Comparison of ENCODE assay signal across 12 cellular contexts in genomic region chr15:93049233-93049632, GRCh38. TPM values are rescaled to one million over a fixed set of nuclear protein-coding genes. Genes with fewer than 3 reads are reported as not detected.
DNase-seq lines count a peak whose midpoint lies in the region; ATAC-seq and TF ChIP-seq lines count a peak whose summit lies in the region.
"Had no signal": no experiment of that assay in that cellular context is flagged by ENCODE, and none has a peak within 500 bp of the region (broad histone marks: within the 10 kb centered on the region; RNA-seq: fewer than 3 reads in every experiment).

No MANE protein-coding gene starts in this region.

- peak overlapping the region in 7 of 11 experiments; percentile 10 to 58 (median 27); a peak in 8 of 22 replicates for H3K9ac ChIP-seq in BLaER1 treated with 17β-estradiol and CSF1 and Interleukin-3, amounts not matched to agents 10 nM and 100 nM
- H3K9ac ChIP-seq in rectal smooth muscle tissue (ENCODE audit: low read length) = no peak overlapping the region

- no peak overlapping the region for H3K4me3 ChIP-seq in BLaER1 treated with 17β-estradiol and CSF1 and Interleukin-3, amounts not matched to agents 10 nM and 100 nM
- H3K4me3 ChIP-seq in SJSA1 = no peak overlapping the region
- H3K4me3 ChIP-seq in rectal smooth muscle tissue (ENCODE audit: low read length) = no peak overlapping the region
- H3K4me3 ChIP-seq: A549 had no signal

- H3K4me1 ChIP-seq in BLaER1 treated with 17β-estradiol and CSF1 and Interleukin-3, amounts not matched to agents 10 nM and 100 nM = peaks cover 18 to 92% (median 65%) of the 10 kb centered on the region in 10 experiments
- H3K4me1 ChIP-seq in SJSA1 (replicated peaks) (peaks cover 30% of the 10 kb centered on the region), rectal smooth muscle tissue (ENCODE audit: control insufficient read depth, insufficient read depth, low read length) (peaks cover 22% of the 10 kb centered on the region)
- H3K4me1 ChIP-seq: A549 had no signal

- H3K4me3 Mint-ChIP-seq in glutamatergic neuron (ENCODE audit: unreplicated experiment) = no peak overlapping the region
- H3K4me3 Mint-ChIP-seq in stimulated activated memory B cell treated with anti-CD40 and anti-IgM and Interleukin-4, amounts not matched to agents 10 μg/mL and 1 μg/mL and 100 μg/mL, for 72 hours = no peak overlapping the region

- peaks cover 0 to 12% (median 8%) of the 10 kb centered on the region in 11 experiments; a peak in 12 of 22 replicates for H3K9me3 ChIP-seq in BLaER1 treated with 17β-estradiol and CSF1 and Interleukin-3, amounts not matched to agents 10 nM and 100 nM (replicated peaks in 1 of 11)
- H3K9me3 ChIP-seq in SJSA1 (replicated peaks) = peaks cover 10% of the 10 kb centered on the region

- no peak for ATAC-seq in GM19324 (IDR thresholded peaks at IDR 0.05; ENCODE audit: low FRiP score, unreplicated experiment)
- ATAC-seq in stimulated activated memory B cell treated with anti-CD40 and anti-IgM and Interleukin-4, amounts not matched to agents 10 μg/mL and 1 μg/mL and 100 μg/mL, for 72 hours = no peak
- ATAC-seq: Right ventricle myocardium inferior had no signal

- H3K27me3 Mint-ChIP-seq in glutamatergic neuron (ENCODE audit: unreplicated experiment) = peaks cover 16% of the 10 kb centered on the region
- H3K27me3 Mint-ChIP-seq in stimulated activated memory B cell treated with anti-CD40 and anti-IgM and Interleukin-4, amounts not matched to agents 10 μg/mL and 1 μg/mL and 100 μg/mL, for 72 hours = peaks cover 57% of the 10 kb centered on the region

- peaks cover 0 to 86% (median 47%) of the 10 kb centered on the region in 11 experiments; a peak in 14 of 22 replicates for H3K36me3 ChIP-seq in BLaER1 treated with 17β-estradiol and CSF1 and Interleukin-3, amounts not matched to agents 10 nM and 100 nM
- peaks cover 41% of the 10 kb centered on the region for H3K36me3 ChIP-seq in SJSA1
- H3K36me3 ChIP-seq in rectal smooth muscle tissue (ENCODE audit: control insufficient read depth, insufficient read depth, low read length) = peaks cover 32% of the 10 kb centered on the region

- no peak for DNase-seq in SJSA1 (ENCODE audit: low read depth in 1 of 2, low spot score in 2 of 2)
- DNase-seq in glutamatergic neuron = no peak
- DNase-seq in DMS114 treated with DMSO at 0.1 percent for 48 hours (lab: John Stamatoyannopoulos, UW; ENCODE audit: unreplicated experiment) = no peak
- DNase-seq: GOT3, MM.1S had no signal

- H3K27me3 ChIP-seq in BLaER1 treated with 17β-estradiol and CSF1 and Interleukin-3, amounts not matched to agents 10 nM and 100 nM = 0 out of 22 replicates have a peak, but pooled peaks cover 0 to 4% (median 0%) of the 10 kb centered on the region in 11 experiments
- no peaks in the 10 kb centered on the region for H3K27me3 ChIP-seq in SJSA1 (replicated peaks)
- H3K27me3 ChIP-seq in rectal smooth muscle tissue (ENCODE audit: control insufficient read depth, insufficient read depth, low read length) = no peaks in the 10 kb centered on the region

- H3K4me1 Mint-ChIP-seq in glutamatergic neuron (ENCODE audit: low read depth, unreplicated experiment) = peaks cover 9% of the 10 kb centered on the region
- peaks cover 10% of the 10 kb centered on the region for H3K4me1 Mint-ChIP-seq in stimulated activated memory B cell treated with anti-CD40 and anti-IgM and Interleukin-4, amounts not matched to agents 10 μg/mL and 1 μg/mL and 100 μg/mL, for 72 hours

- no peak for TF ChIP-seq CTCF in glutamatergic neuron (IDR thresholded peaks at IDR 0.05; ENCODE audit: partially characterized antibody, unreplicated experiment)

- peaks cover 0 to 93% (median 12%) of the 10 kb centered on the region in 11 experiments; a peak in 13 of 22 replicates for H4K20me1 ChIP-seq in BLaER1 treated with 17β-estradiol and CSF1 and Interleukin-3, amounts not matched to agents 10 nM and 100 nM

- peak overlapping the region in 8 of 11 experiments; percentile 33 to 75 (median 56); a peak in 14 of 22 replicates for H3K27ac ChIP-seq in BLaER1 treated with 17β-estradiol and CSF1 and Interleukin-3, amounts not matched to agents 10 nM and 100 nM
- H3K27ac ChIP-seq in SJSA1 = 0 out of 2 replicates have a peak overlapping the region, but pooled peaks have one; percentile 19
- peak overlapping the region; percentile 52 for H3K27ac ChIP-seq in rectal smooth muscle tissue (ENCODE audit: low read depth, low read length)
- H3K27ac ChIP-seq: A549 had no signal

- H3K27ac Mint-ChIP-seq in glutamatergic neuron (ENCODE audit: unreplicated experiment) = peak overlapping the region; percentile 64
- H3K27ac Mint-ChIP-seq in stimulated activated memory B cell treated with anti-CD40 and anti-IgM and Interleukin-4, amounts not matched to agents 10 μg/mL and 1 μg/mL and 100 μg/mL, for 72 hours = no peak overlapping the region

- peak overlapping the region; percentile 46 to 93 (median 78) for H3K4me2 ChIP-seq in BLaER1 treated with 17β-estradiol and CSF1 and Interleukin-3, amounts not matched to agents 10 nM and 100 nM
- H3K4me2 ChIP-seq: A549 had no signal

- H3K36me3 Mint-ChIP-seq in glutamatergic neuron (ENCODE audit: unreplicated experiment) = peaks cover 20% of the 10 kb centered on the region
- no peaks in the 10 kb centered on the region for H3K36me3 Mint-ChIP-seq in stimulated activated memory B cell treated with anti-CD40 and anti-IgM and Interleukin-4, amounts not matched to agents 10 μg/mL and 1 μg/mL and 100 μg/mL, for 72 hours

- peaks cover 16% of the 10 kb centered on the region for H3K9me3 Mint-ChIP-seq in glutamatergic neuron (ENCODE audit: unreplicated experiment)
- peaks cover 6% of the 10 kb centered on the region for H3K9me3 Mint-ChIP-seq in stimulated activated memory B cell treated with anti-CD40 and anti-IgM and Interleukin-4, amounts not matched to agents 10 μg/mL and 1 μg/mL and 100 μg/mL, for 72 hours

RNA-seq across cellular contexts. Expression of gene RGMA, which starts 39.8 kb away (rescaled TPM):
- total RNA-seq in SJSA1 (2014; rRNA removed; shearing (Covaris generic)) = 3.6 and 4.0 TPM in 2 replicates
- 56.6 TPM for total RNA-seq in glutamatergic neuron (ENCODE audit: unreplicated experiment)
- total RNA-seq: Daoy had no signal

Comparison
In these comparisons a context has a peak if more than half of its experiments do, and no peak if none do; other contexts are left out.
1. RNA of gene RGMA, which starts 39.8 kb away (total RNA-seq): 56.6 TPM in glutamatergic neuron (single experiment); 3.6 to 4.0 TPM in SJSA1; every median in the first group is over 10 times any median in the second.
2. Peak in every context shown above with its lines, with median percentiles within 50 percentile points of each other: H3K27ac ChIP-seq.